ENCODE assay signal across 2 cellular contexts in genomic region chr2:46861916-46862315, GRCh38.
TF ChIP-seq lines count a peak whose summit lies in the region.

No MANE protein-coding gene starts in this region.

TF ChIP-seq in liver, 16 proteins besides CTCF, POLR2A, EP300 and RAD21:
- TF ChIP-seq TAF1 (conservative IDR thresholded peaks at IDR 0.05) (no peak), NR2F2 (IDR thresholded peaks at IDR 0.05) (peak; percentile 17)
TF ChIP-seq in liver: peak in this region for 1.

TF ChIP-seq in HepG2, 621 proteins besides CTCF, POLR2A, EP300 and RAD21:
- TF ChIP-seq ZFP90 (CRISPR knock-in tag; IDR thresholded peaks at IDR 0.05; ENCODE audit: borderline replicate concordance), result no peak
- no peak for TF ChIP-seq RFXAP (CRISPR knock-in tag; IDR thresholded peaks at IDR 0.05; ENCODE audit: borderline replicate concordance)
- no peak for TF ChIP-seq ZSCAN29 (CRISPR knock-in tag; conservative IDR thresholded peaks at IDR 0.05)
- TF ChIP-seq MATR3 (CRISPR knock-in tag; IDR thresholded peaks at IDR 0.05), result no peak
TF ChIP-seq in HepG2: peak in this region for 0.
